ENCODE assay signal across 18 cellular contexts in the genomic region with DNA sequence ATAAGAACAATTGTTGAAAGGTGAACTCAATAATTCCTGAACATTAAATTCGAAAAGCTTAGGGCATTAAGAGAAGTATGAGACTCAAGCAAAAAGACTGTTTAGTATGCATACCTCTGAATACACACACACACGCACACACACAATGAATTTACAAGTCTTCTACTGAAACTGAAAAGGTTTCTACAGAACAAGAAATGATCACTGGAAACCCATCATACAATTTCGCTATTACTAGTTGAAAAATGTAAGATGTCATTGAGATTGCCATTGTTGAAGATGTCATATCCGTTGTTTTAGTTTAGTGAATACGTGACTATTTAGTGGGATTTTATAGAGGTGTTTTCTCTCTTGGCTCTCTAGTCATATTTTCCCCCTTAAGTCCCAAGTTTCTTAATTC.
"Had no signal": no experiment of that assay in that cellular context is flagged by ENCODE, and none has a peak within 500 bp of the region (broad histone marks: within the 10 kb centered on the region; RNA-seq: fewer than 3 reads in every experiment).

No MANE protein-coding gene starts in this region.

- H3K27ac Mint-ChIP-seq: activated naive CD8-positive, alpha-beta T cell treated with anti-CD3 and anti-CD28 coated beads, Interleukin-2, amount 10 ng/mL, durations not matched to agents 7 days and 5 days; natural killer cell treated with Interleukin-12 subunit alpha and Interleukin-12 subunit beta and Interleukin-15 and Interleukin-18, amount 100 ng/mL, for 72 hours; stimulated activated naive B cell treated with anti-CD40 and anti-IgM and Interleukin-4, amounts not matched to agents 10 μg/mL and 1 μg/mL and 100 μg/mL, for 72 hours had no signal

- H3K27me3 ChIP-seq: tibial artery had no signal

- H3K4me3 ChIP-seq: body of pancreas, lung, sigmoid colon, tibial artery had no signal

- H3K9me3 Mint-ChIP-seq: natural killer cell treated with Interleukin-12 subunit alpha and Interleukin-12 subunit beta and Interleukin-15 and Interleukin-18, amount 100 ng/mL, for 72 hours had no signal

- H3K36me3 Mint-ChIP-seq: natural killer cell treated with Interleukin-12 subunit alpha and Interleukin-12 subunit beta and Interleukin-15 and Interleukin-18, amount 100 ng/mL, for 72 hours; stimulated activated naive B cell treated with anti-CD40 and anti-IgM and Interleukin-4, amounts not matched to agents 10 μg/mL and 1 μg/mL and 100 μg/mL, for 72 hours had no signal

- H3K4me1 ChIP-seq: body of pancreas, sigmoid colon, tibial artery had no signal

- H3K36me3 ChIP-seq: sigmoid colon, tibial artery had no signal

- DNase-seq: activated CD4-positive, alpha-beta T cell treated with anti-CD3 and anti-CD28 coated beads for 4 hours; activated CD8-positive, alpha-beta memory T cell treated with anti-CD3 and anti-CD28 coated beads for 24 hours; activated gamma-delta T cell; activated naive CD8-positive, alpha-beta T cell treated with anti-CD3 and anti-CD28 coated beads, Interleukin-2, amount 10 ng/mL, durations not matched to agents 7 days and 5 days; body of pancreas; foreskin melanocyte; glutamatergic neuron; hypothalamus; nucleus accumbens; sigmoid colon; stimulated activated CD4-positive, alpha-beta T cell treated with anti-CD3 and anti-CD28 coated beads, Interleukin-4, amount 100 ng/mL, for 4 hours; stimulated activated naive B cell treated with anti-CD40 and anti-IgM and Interleukin-4, amounts not matched to agents 10 μg/mL and 1 μg/mL and 100 μg/mL, for 72 hours; substantia nigra; SW 1271; tibial artery had no signal

- H3K27ac ChIP-seq: body of pancreas, sigmoid colon, tibial artery had no signal

- H3K4me3 Mint-ChIP-seq: activated naive CD8-positive, alpha-beta T cell treated with anti-CD3 and anti-CD28 coated beads, Interleukin-2, amount 10 ng/mL, durations not matched to agents 7 days and 5 days; natural killer cell treated with Interleukin-12 subunit alpha and Interleukin-12 subunit beta and Interleukin-15 and Interleukin-18, amount 100 ng/mL, for 72 hours; stimulated activated naive B cell treated with anti-CD40 and anti-IgM and Interleukin-4, amounts not matched to agents 10 μg/mL and 1 μg/mL and 100 μg/mL, for 72 hours had no signal

- ATAC-seq: body of pancreas; left lobe of liver; stimulated activated naive B cell treated with anti-CD40 and anti-IgM and Interleukin-4, amounts not matched to agents 10 μg/mL and 1 μg/mL and 100 μg/mL, for 72 hours had no signal

- H3K9me3 ChIP-seq: sigmoid colon, tibial artery had no signal

- H3K4me1 Mint-ChIP-seq: stimulated activated naive B cell treated with anti-CD40 and anti-IgM and Interleukin-4, amounts not matched to agents 10 μg/mL and 1 μg/mL and 100 μg/mL, for 72 hours had no signal
